ENCODE assay signal across 10 cellular contexts in genomic region chr9:133844876-133845658, GRCh38.
A peak's percentile ranks its signal among the peaks of the same experiment; 100 is the strongest.
DNase-seq lines count a peak whose midpoint lies in the region; ATAC-seq and TF ChIP-seq lines count a peak whose summit lies in the region.
"Had no signal": no experiment of that assay in that cellular context is flagged by ENCODE, and none has a peak within 500 bp of the region (broad histone marks: within the 10 kb centered on the region; RNA-seq: fewer than 3 reads in every experiment).

No MANE protein-coding gene starts in this region.

- WGBS in body of pancreas, 2 donors: 59 to 94% methylated on average over 12 to 31 of the region's 31 CpGs

- H3K4me1 Mint-ChIP-seq in CD8-positive, alpha-beta T cell (ENCODE audit: low read depth): no peaks in the 10 kb centered on the region

- peak; percentile 68 for DNase-seq in GM20000 (ENCODE audit: low spot score)
- DNase-seq in body of pancreas: peak; percentile 37 to 75 (median 47)
- peak in 35 of 51 donors; percentile 8 to 64 (median 39) for DNase-seq in hypothalamus (lab: John Stamatoyannopoulos, UW)
- DNase-seq in gastrocnemius medialis: peak; percentile 35 to 63
- no peak for DNase-seq in CD8-positive, alpha-beta T cell
- DNase-seq in activated CD4-positive, CD25-positive, alpha-beta regulatory T cell (lab: John Stamatoyannopoulos, UW): no peak
- DNase-seq: T-helper 9 cell had no signal

- H3K4me3 Mint-ChIP-seq in CD8-positive, alpha-beta T cell: no peak overlapping the region

- no peak overlapping the region for H3K27ac Mint-ChIP-seq in CD8-positive, alpha-beta T cell

- CTCF ChIA-PET in CD8-positive, alpha-beta T cell (lab: Charles Lee): no interaction called here

- in situ Hi-C loops in gastrocnemius medialis (cut with MboI; ENCODE audit: low sequenced_read_pairs in 4 of 4): no loop called here

- no peaks in the 10 kb centered on the region for H3K36me3 Mint-ChIP-seq in CD8-positive, alpha-beta T cell

- POLR2A ChIA-PET in CD8-positive, alpha-beta T cell (lab: Charles Lee): no interaction called here

- no peaks in the 10 kb centered on the region for H3K9me3 Mint-ChIP-seq in CD8-positive, alpha-beta T cell

- no peaks in the 10 kb centered on the region for H3K9me3 ChIP-seq in body of pancreas
- H3K9me3 ChIP-seq in gastrocnemius medialis: no peaks in the 10 kb centered on the region
- no peaks in the 10 kb centered on the region for H3K9me3 ChIP-seq in CD8-positive, alpha-beta T cell (ENCODE audit: low read length)

- H3K36me3 ChIP-seq in body of pancreas (replicated peaks in 1 of 2; ENCODE audit: insufficient read depth in 1 of 2, low read depth in 2 of 2) (no peaks in the 10 kb centered on the region), gastrocnemius medialis (no peaks in the 10 kb centered on the region)
- H3K36me3 ChIP-seq in CD8-positive, alpha-beta T cell (ENCODE audit: insufficient read depth, low read length): no peaks in the 10 kb centered on the region

- H3K4me3 ChIP-seq in body of pancreas (no peak overlapping the region), gastrocnemius medialis (peak overlapping the region in 3 of 4 donors; percentile 24 to 37 (median 33))
- no peak overlapping the region for H3K4me3 ChIP-seq in CD8-positive, alpha-beta T cell (ENCODE audit: low read depth, low read length)

- no peak for TF ChIP-seq CTCF in GM20000 (IDR thresholded peaks at IDR 0.05; ENCODE audit: extremely low read depth, missing control alignments)
- TF ChIP-seq CTCF in body of pancreas (IDR thresholded peaks at IDR 0.05): no peak
- TF ChIP-seq CTCF in gastrocnemius medialis (IDR thresholded peaks at IDR 0.05 in 4 of 5, conservative IDR thresholded peaks at IDR 0.05 in 1 of 5): no peak
- TF ChIP-seq CTCF in CD8-positive, alpha-beta T cell (IDR thresholded peaks at IDR 0.05): no peak

- H3K27me3 Mint-ChIP-seq in CD8-positive, alpha-beta T cell (ENCODE audit: low read depth): no peaks in the 10 kb centered on the region

- no peaks in the 10 kb centered on the region for H3K27me3 ChIP-seq in body of pancreas
- H3K27me3 ChIP-seq in gastrocnemius medialis: peaks cover 0 to 5% (median 1%) of the 10 kb centered on the region in 3 donors
- no peaks in the 10 kb centered on the region for H3K27me3 ChIP-seq in CD8-positive, alpha-beta T cell (ENCODE audit: insufficient read depth, low read length)

- ATAC-seq in body of pancreas (peak; percentile 35), gastrocnemius medialis (peak; percentile 47 to 60), HG02763 (IDR thresholded peaks at IDR 0.05; ENCODE audit: unreplicated experiment) (no peak), HG03139 (IDR thresholded peaks at IDR 0.05; ENCODE audit: unreplicated experiment) (no peak)
- no peak for ATAC-seq in CD8-positive, alpha-beta T cell
- ATAC-seq: HCT116 had no signal

- TF ChIP-seq POLR2A in body of pancreas (IDR thresholded peaks at IDR 0.05) (peak in 1 of 3 donors; percentile 38), gastrocnemius medialis (IDR thresholded peaks at IDR 0.05) (peak in 1 of 2 donors; percentile 17)

- H3K27ac ChIP-seq in body of pancreas (peak overlapping the region in 2 of 4 donors; percentile 49 to 56), gastrocnemius medialis (peak overlapping the region; percentile 49 to 66 (median 60))
- no peak overlapping the region for H3K27ac ChIP-seq in CD8-positive, alpha-beta T cell (ENCODE audit: low read depth, low read length)

- H3K4me1 ChIP-seq in body of pancreas (peaks cover 10% of the 10 kb centered on the region), gastrocnemius medialis (no peaks in the 10 kb centered on the region)
- H3K4me1 ChIP-seq in CD8-positive, alpha-beta T cell (ENCODE audit: insufficient read depth, low read length): no peaks in the 10 kb centered on the region

- intact Hi-C loops in body of pancreas (cut with DNase I) (no loop called here), gastrocnemius medialis (cut with DNase I; ENCODE audit: low total_unique reads) (no loop called here)
- intact Hi-C loops in CD8-positive, alpha-beta T cell (cut with DNase I, micrococcal nuclease): no loop called here

Comparison
In these comparisons a context has a peak if more than half of its experiments do, and no peak if none do; other contexts are left out.
1. DNase-seq: peak in GM20000 (single experiment), body of pancreas (4 of 4), hypothalamus (35 of 51) and gastrocnemius medialis (2 of 2); none in CD8-positive, alpha-beta T cell (0 of 7) and activated CD4-positive, CD25-positive, alpha-beta regulatory T cell (0 of 4).
2. ATAC-seq: peak in body of pancreas (single experiment) and gastrocnemius medialis (2 of 2); none in CD8-positive, alpha-beta T cell (single experiment), HG02763 (single experiment) and HG03139 (single experiment).
3. H3K4me3 ChIP-seq: peak in gastrocnemius medialis (3 of 4); none in body of pancreas (0 of 2) and CD8-positive, alpha-beta T cell (single experiment).